Comparison of ENCODE assay signal across 15 cellular contexts in genomic region chr15:40002295-40002694, GRCh38. TPM values are rescaled to one million over a fixed set of nuclear protein-coding genes. Genes with fewer than 3 reads are reported as not detected.
DNase-seq lines count a peak whose midpoint lies in the region; ATAC-seq, FAIRE-seq and TF ChIP-seq lines count a peak whose summit lies in the region.
"Had no signal": no experiment of that assay in that cellular context is flagged by ENCODE, and none has a peak within 500 bp of the region (broad histone marks: within the 10 kb centered on the region; RNA-seq: fewer than 3 reads in every experiment).

No MANE protein-coding gene starts in this region.

- 3% methylated on average over 2 of the region's 2 CpGs for WGBS in HepG2 (ENCODE audit: low lambda C conversion rate)

- no peaks in the 10 kb centered on the region for H3K27me3 ChIP-seq in HepG2 (ENCODE audit: control insufficient read depth in 1 of 2, insufficient read depth in 2 of 2, low read length in 2 of 2)

- no peak overlapping the region for H3K4me3 Mint-ChIP-seq in natural killer cell

- intact Hi-C loops in HepG2 (cut with micrococcal nuclease; ENCODE audit: unreplicated experiment): loop anchor here (5.0 kb wide), 2 partner anchors 35 to 70 kb away; partner anchors contain the start of genes EIF2AK4 and SRP14
- intact Hi-C loops in natural killer cell (cut with micrococcal nuclease): no loop called here

- ATAC-seq in HepG2 (peak; percentile 99), HG03439 (IDR thresholded peaks at IDR 0.05; ENCODE audit: unreplicated experiment) (no peak), natural killer cell (no peak), GM18505 (IDR thresholded peaks at IDR 0.05; ENCODE audit: unreplicated experiment) (no peak)
- ATAC-seq: K562 had no signal

- DNase-seq in COLO668 (lab: John Stamatoyannopoulos, UW; ENCODE audit: unreplicated experiment): peak; percentile 74
- peak; percentile 7 for DNase-seq in M059J (ENCODE audit: low read depth)
- DNase-seq in choroid plexus epithelial cell (ENCODE audit: low read depth): peak; percentile 80
- peak; percentile 99 for DNase-seq in HepG2 (ENCODE audit: low spot score)
- DNase-seq in natural killer cell: no peak
- DNase-seq in cortex of kidney (lab: John Stamatoyannopoulos, UW): no peak
- DNase-seq: activated CD4-positive, CD25-positive, alpha-beta regulatory T cell; dermis blood vessel endothelial cell; DND-41; NCI-H1436; posterior cingulate gyrus had no signal

- no peaks in the 10 kb centered on the region for H4K20me1 ChIP-seq in HepG2 (ENCODE audit: insufficient read depth, low read length)

- peak; percentile 99 for FAIRE-seq in HepG2 (lab: Jason Lieb, UNC)
- FAIRE-seq: K562 had no signal

- POLR2A ChIA-PET in HepG2 (lab: Yijun Ruan, JAX): interaction anchor here (0.7 to 3.3 kb wide), 24 partner anchors 9 to 874 kb away, joined by 3 to 27 read pairs (median 6); partner anchors contain the start of genes BMF, EIF2AK4, FSIP1 and INAFM2

- peak; percentile 47 to 65; a peak in 3 of 4 replicates for TF ChIP-seq POLR2A in HepG2 (IDR thresholded peaks at IDR 0.05; ENCODE audit: insufficient read depth in 1 of 2, low read depth in 2 of 2, low read length in 2 of 2)
- no peak for TF ChIP-seq POLR2A in GM18505 (IDR thresholded peaks at IDR 0.05; ENCODE audit: borderline replicate concordance, extremely low read depth, insufficient read depth, insufficient read length)

- no peak overlapping the region for H3K27ac Mint-ChIP-seq in natural killer cell

- H3K4me3 ChIP-seq in choroid plexus epithelial cell (ENCODE audit: low read depth, low read length) (no peak overlapping the region), HepG2 (replicated peaks in 1 of 3; ENCODE audit: insufficient read depth in 1 of 3, low read depth in 2 of 3, low read length in 3 of 3) (peak overlapping the region; percentile 52 to 63 (median 57); a peak in 5 of 6 replicates)
- H3K4me3 ChIP-seq: K562, thoracic aorta had no signal

- no TSS peak for BruUV-seq in HepG2 (replicated peaks; lab: Mats Ljungman, UMichigan)

- peaks cover 57% of the 10 kb centered on the region for H3K4me1 ChIP-seq in HepG2 (ENCODE audit: insufficient read depth, low read length)

- in situ Hi-C loops in HepG2 (cut with HindIII; ENCODE audit: extremely low pct_ligation_motif_present, low pct_unique_long_range_greater_than_20kb): no loop called here

- TF ChIP-seq CTCF in choroid plexus epithelial cell (conservative IDR thresholded peaks at IDR 0.05; ENCODE audit: low read depth, low read length) (no peak), HepG2 (CRISPR knock-in tag; IDR thresholded peaks at IDR 0.05) (0 out of 2 replicates have a peak, but pooled peaks have one; percentile 3), natural killer cell (IDR thresholded peaks at IDR 0.05) (no peak)

- peaks cover 30% of the 10 kb centered on the region for H3K79me2 ChIP-seq in HepG2 (ENCODE audit: insufficient read depth, low read length)

- H2AFZ ChIP-seq in HepG2 (ENCODE audit: low read length): no peak overlapping the region

- TF ChIP-seq RAD21 in HepG2 (CRISPR knock-in tag; IDR thresholded peaks at IDR 0.05): peak; percentile 24; the same call in 1 of the 2 replicates

- no peaks in the 10 kb centered on the region for H3K4me1 Mint-ChIP-seq in natural killer cell

- H3K27me3 Mint-ChIP-seq in natural killer cell (ENCODE audit: low read depth in 2 of 2): no peaks in the 10 kb centered on the region

- peak overlapping the region; percentile 73 for H3K9ac ChIP-seq in HepG2 (ENCODE audit: insufficient read depth, low read depth, low read length)

- H3K36me3 ChIP-seq in HepG2 (replicated peaks in 1 of 2; ENCODE audit: control insufficient read depth in 1 of 2, insufficient read depth in 2 of 2, low read length in 2 of 2): peaks cover 3 to 20% of the 10 kb centered on the region in 2 experiments; a peak in 4 of 5 replicates

- H3K36me3 Mint-ChIP-seq in natural killer cell: peaks cover 19% of the 10 kb centered on the region

- H3K4me2 ChIP-seq in HepG2 (ENCODE audit: low read depth, low read length): peak overlapping the region; percentile 84

- peak overlapping the region; percentile 89 for H3K27ac ChIP-seq in HepG2 (ENCODE audit: extremely low read length, insufficient read depth, low read length)
- H3K27ac ChIP-seq: thoracic aorta had no signal

- no peaks in the 10 kb centered on the region for H3K9me3 Mint-ChIP-seq in natural killer cell

- CTCF ChIA-PET in HepG2 (lab: Yijun Ruan, JAX; ENCODE audit: low intra/inter-chr PET ratio, low total read pairs): no interaction called here

- H3K9me3 ChIP-seq in HepG2 (ENCODE audit: low read length): no peaks in the 10 kb centered on the region
- H3K9me3 ChIP-seq: thoracic aorta had no signal

- TF ChIP-seq EP300 in HepG2 (IDR thresholded peaks at IDR 0.05; ENCODE audit: low read depth in 2 of 2, low read length in 2 of 2): peak in 1 of 2 experiments; percentile 83; a peak in 2 of 4 replicates
- peak; percentile 83; the same call in 1 of the 2 replicates for TF ChIP-seq EP300 in HepG2 (CRISPR knock-in tag; IDR thresholded peaks at IDR 0.05; ENCODE audit: borderline replicate concordance)

TF ChIP-seq in HepG2, 621 proteins besides CTCF, POLR2A, EP300 and RAD21 (continues in another document):
- no peak for TF ChIP-seq SOX13 (IDR thresholded peaks at IDR 0.05)
- peak in 1 of 2 experiments; percentile 80; a peak in 2 of 4 replicates for TF ChIP-seq SOX13 (CRISPR knock-in tag; conservative IDR thresholded peaks at IDR 0.05 in 1 of 2, IDR thresholded peaks at IDR 0.05 in 1 of 2)
- no peak for TF ChIP-seq ESRRA (CRISPR knock-in tag; IDR thresholded peaks at IDR 0.05; ENCODE audit: low read depth)
- no peak for TF ChIP-seq KDM5B (CRISPR knock-in tag; IDR thresholded peaks at IDR 0.05; ENCODE audit: borderline replicate concordance)
- peak; percentile 66 for TF ChIP-seq SP5 (CRISPR knock-in tag; IDR thresholded peaks at IDR 0.05; ENCODE audit: borderline replicate concordance, low read depth)
- TF ChIP-seq TAF15 (IDR thresholded peaks at IDR 0.05; ENCODE audit: low read depth, low read length, poor library complexity, severe bottlenecking): no peak
- TF ChIP-seq TEAD3 (CRISPR knock-in tag; optimal IDR thresholded peaks at IDR 0.05; ENCODE audit: borderline replicate concordance): peak; percentile 99
- TF ChIP-seq, protein P1, sequence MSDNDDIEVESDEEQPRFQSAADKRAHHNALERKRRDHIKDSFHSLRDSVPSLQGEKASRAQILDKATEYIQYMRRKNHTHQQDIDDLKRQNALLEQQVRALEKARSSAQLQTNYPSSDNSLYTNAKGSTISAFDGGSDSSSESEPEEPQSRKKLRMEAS (IDR thresholded peaks at IDR 0.05): 0 out of 2 replicates have a peak, but pooled peaks have one; percentile 34
- TF ChIP-seq, protein P2, sequence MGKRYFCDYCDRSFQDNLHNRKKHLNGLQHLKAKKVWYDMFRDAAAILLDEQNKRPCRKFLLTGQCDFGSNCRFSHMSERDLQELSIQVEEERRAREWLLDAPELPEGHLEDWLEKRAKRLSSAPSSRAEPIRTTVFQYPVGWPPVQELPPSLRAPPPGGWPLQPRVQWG (CRISPR knock-in tag; IDR thresholded peaks at IDR 0.05; ENCODE audit: borderline replicate concordance, low read depth): no peak
- TF ChIP-seq, protein P3, sequence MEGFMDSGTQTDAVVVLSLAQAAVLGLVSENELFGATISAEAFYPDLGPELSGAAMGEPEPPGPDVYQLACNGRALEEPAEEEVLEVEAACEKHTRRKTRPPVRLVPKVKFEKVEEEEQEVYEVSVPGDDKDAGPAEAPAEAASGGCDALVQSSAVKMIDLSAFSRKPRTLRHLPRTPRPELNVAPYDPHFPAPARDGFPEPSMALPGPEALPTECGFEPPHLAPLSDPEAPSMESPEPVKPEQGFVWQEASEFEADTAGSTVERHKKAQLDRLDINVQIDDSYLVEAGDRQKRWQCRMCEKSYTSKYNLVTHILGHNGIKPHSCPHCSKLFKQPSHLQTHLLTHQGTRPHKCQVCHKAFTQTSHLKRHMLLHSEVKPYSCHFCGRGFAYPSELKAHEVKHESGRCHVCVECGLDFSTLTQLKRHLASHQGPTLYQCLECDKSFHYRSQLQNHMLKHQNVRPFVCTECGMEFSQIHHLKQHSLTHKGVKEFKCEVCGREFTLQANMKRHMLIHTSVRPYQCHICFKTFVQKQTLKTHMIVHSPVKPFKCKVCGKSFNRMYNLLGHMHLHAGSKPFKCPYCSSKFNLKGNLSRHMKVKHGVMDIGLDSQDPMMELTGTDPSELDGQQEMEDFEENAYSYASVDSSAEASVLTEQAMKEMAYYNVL (CRISPR knock-in tag; IDR thresholded peaks at IDR 0.05; ENCODE audit: borderline replicate concordance): 0 out of 2 replicates have a peak, but pooled peaks have one; percentile 37
- TF ChIP-seq ZNF878 (CRISPR knock-in tag; IDR thresholded peaks at IDR 0.05): no peak

RNA-seq across cellular contexts. Expression of gene SRP14, which starts 36.7 kb away (rescaled TPM):
- 236 and 307 TPM in 2 replicates for total RNA-seq in M059J (2014; rRNA removed; shearing (Covaris generic))
- total RNA-seq in HepG2 (2016; rRNA removed; fragmentation: Illumina TruSeq; extraction: Trizol) (208 and 346 TPM in 2 replicates), natural killer cell (100 to 1,000 TPM; 126 to 143 (median 127) TPM)
- total RNA-seq in HepG2 (2016; cell fraction: cytosol; rRNA removed; fragmentation: Illumina TruSeq; extraction: Trizol; ENCODE audit: low read depth): 41.2 and 44.6 TPM in 2 replicates
- total RNA-seq in HepG2 (2016; cell fraction: insoluble cytoplasmic fraction; rRNA removed; fragmentation: Illumina TruSeq; extraction: Trizol): 215 and 364 TPM in 2 replicates
- total RNA-seq in HepG2 (2016; cell fraction: membrane; rRNA removed; fragmentation: Illumina TruSeq; extraction: Trizol): 66.6 and 67.3 TPM in 2 replicates
- total RNA-seq in HepG2 (2016; cell fraction: nucleus; rRNA removed; fragmentation: Illumina TruSeq; extraction: Trizol): 83.4 and 83.7 TPM in 2 replicates
- polyA plus RNA-seq in HepG2 (2011; rRNA removed): 257 and 356 TPM in 2 replicates
- 182 and 220 TPM in 2 replicates for polyA plus RNA-seq in HepG2 (2011; cell fraction: cytosol; rRNA removed)
- 51.4 and 52.1 TPM in 2 replicates for polyA plus RNA-seq in HepG2 (2011; cell fraction: nucleus; rRNA removed)
- polyA plus RNA-seq in HepG2 (2012): 184 and 206 TPM in 2 replicates
- 72.3 and 76.1 TPM in 2 replicates for polyA plus RNA-seq in HepG2 (2016; cell fraction: cytosol; fragmentation: Illumina TruSeq; extraction: Trizol; ENCODE audit: low read depth)
- 607 and 646 TPM in 2 replicates for polyA plus RNA-seq in HepG2 (2016; cell fraction: insoluble cytoplasmic fraction; fragmentation: Illumina TruSeq; extraction: Trizol; ENCODE audit: low read depth)
- 102 TPM in 2 replicates for polyA plus RNA-seq in HepG2 (2016; cell fraction: membrane; fragmentation: Illumina TruSeq; extraction: Trizol; ENCODE audit: low read depth)
- polyA plus RNA-seq in HepG2 (2016; cell fraction: nucleus; fragmentation: Illumina TruSeq; extraction: Trizol; ENCODE audit: insufficient read depth, low read depth): 218 and 240 TPM in 2 replicates
- 39.8 and 85.1 TPM in 2 replicates for polyA minus RNA-seq in HepG2 (2011; rRNA and poly(A)+ RNA removed; ENCODE audit: low replicate concordance)
- polyA minus RNA-seq in HepG2 (2011; cell fraction: cytosol; rRNA and poly(A)+ RNA removed): 43.2 and 55.2 TPM in 2 replicates
- 31.1 and 41.5 TPM in 2 replicates for polyA minus RNA-seq in HepG2 (2011; cell fraction: nucleus; rRNA and poly(A)+ RNA removed)

Comparison
In these comparisons a context has a peak if more than half of its experiments do, and no peak if none do; other contexts are left out.
1. DNase-seq: peak in COLO668 (single experiment), M059J (single experiment), choroid plexus epithelial cell (single experiment) and HepG2 (single experiment); none in natural killer cell (single experiment) and cortex of kidney (single experiment).